ENCODE assay signal across 17 cellular contexts in the genomic region with DNA sequence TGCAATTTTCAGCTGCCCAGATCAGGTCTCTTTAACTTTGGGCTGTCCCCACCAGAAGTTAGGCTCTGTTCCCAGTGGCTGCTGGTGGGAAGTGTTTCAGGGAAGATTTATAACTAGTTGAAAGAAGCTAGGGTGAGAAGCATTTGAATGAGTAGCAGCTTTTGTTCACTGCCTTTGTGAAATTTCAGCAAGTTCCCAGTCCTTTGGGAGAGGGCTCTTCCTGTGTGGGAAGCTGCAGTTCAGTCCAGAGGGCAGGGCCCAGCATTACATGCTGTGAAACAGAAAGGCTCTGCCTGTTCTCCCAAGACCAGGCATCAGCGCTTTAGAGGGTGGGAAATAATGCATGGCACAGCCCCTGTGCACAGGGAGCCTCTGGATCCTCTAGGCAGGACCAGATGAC. TPM values are rescaled to one million over a fixed set of nuclear protein-coding genes. Genes with fewer than 3 reads are reported as not detected.
DNase-seq lines count a peak whose midpoint lies in the region; ATAC-seq and TF ChIP-seq lines count a peak whose summit lies in the region.
"Had no signal": no experiment of that assay in that cellular context is flagged by ENCODE, and none has a peak within 500 bp of the region (broad histone marks: within the 10 kb centered on the region; RNA-seq: fewer than 3 reads in every experiment).

No MANE protein-coding gene starts in this region.

- no peak for DNase-seq in stimulated activated naive CD8-positive, alpha-beta T cell treated with anti-CD3 and anti-CD28 coated beads, Interleukin-15, amount 100 ng/mL, for 72 hours
- DNase-seq in stimulated activated naive CD8-positive, alpha-beta T cell treated with anti-CD3 and anti-CD28 coated beads, Interleukin-15, Interleukin-2, amounts not matched to agents 100 U/mL and 50 U/mL, for 24 hours: no peak
- no peak for DNase-seq in nephron progenitor cell
- no peak for DNase-seq in activated CD4-positive, alpha-beta T cell treated with anti-CD3 and anti-CD28 coated beads, Interleukin-2, amount 50 U/mL, for 1 hour
- DNase-seq in NCI-H345 treated with DMSO at 0.1 percent for 48 hours (lab: John Stamatoyannopoulos, UW; ENCODE audit: unreplicated experiment): no peak
- no peak for DNase-seq in activated CD4-positive, alpha-beta memory T cell treated with anti-CD3 and anti-CD28 coated beads, Interleukin-2, amount 10 ng/mL, durations not matched to agents 7 days and 5 days
- DNase-seq in left ventricle myocardium superior: no peak
- DNase-seq: CD4-positive, alpha-beta T cell; KBM-7; NCI-H1105; NCI-H2081; NCI-H2171 treated with DMSO at 0.1 percent for 48 hours; NCI-H446 treated with DMSO at 0.1 percent for 48 hours; NK-92 treated with Interleukin-12 subunit alpha and Interleukin-12 subunit beta, amount 100 ng/mL, for 24 hours; Peyer's patch had no signal

- peak overlapping the region; percentile 51 to 57 for H3K27ac Mint-ChIP-seq in stimulated activated naive CD8-positive, alpha-beta T cell treated with anti-CD3 and anti-CD28 coated beads, Interleukin-15, amount 100 ng/mL, for 72 hours
- peak overlapping the region; percentile 30 for H3K27ac Mint-ChIP-seq in nephron progenitor cell
- H3K27ac Mint-ChIP-seq in activated CD4-positive, alpha-beta memory T cell treated with anti-CD3 and anti-CD28 coated beads, Interleukin-2, amount 10 ng/mL, durations not matched to agents 7 days and 5 days: no peak overlapping the region
- H3K27ac Mint-ChIP-seq: CD4-positive, alpha-beta T cell had no signal

- no peak for TF ChIP-seq CTCF in nephron progenitor cell (IDR thresholded peaks at IDR 0.05)

- POLR2A ChIA-PET in activated CD4-positive, alpha-beta memory T cell treated with anti-CD3 and anti-CD28 coated beads, Interleukin-2, amount 10 ng/mL, durations not matched to agents 7 days and 5 days (lab: Charles Lee): interaction anchor here (1.5 to 2.0 kb wide), 2 partner anchors 12 to 17 kb away, joined by 4 to 6 read pairs; no protein-coding TSS in a partner anchor

- no peak overlapping the region for H3K4me3 Mint-ChIP-seq in stimulated activated naive CD8-positive, alpha-beta T cell treated with anti-CD3 and anti-CD28 coated beads, Interleukin-15, amount 100 ng/mL, for 72 hours
- H3K4me3 Mint-ChIP-seq in nephron progenitor cell: no peak overlapping the region
- H3K4me3 Mint-ChIP-seq in activated CD4-positive, alpha-beta memory T cell treated with anti-CD3 and anti-CD28 coated beads, Interleukin-2, amount 10 ng/mL, durations not matched to agents 7 days and 5 days: no peak overlapping the region
- H3K4me3 Mint-ChIP-seq: CD4-positive, alpha-beta T cell had no signal

- CTCF ChIA-PET in activated CD4-positive, alpha-beta memory T cell treated with anti-CD3 and anti-CD28 coated beads, Interleukin-2, amount 10 ng/mL, durations not matched to agents 7 days and 5 days (lab: Charles Lee): no interaction called here

- intact Hi-C loops in left ventricle myocardium superior (cut with micrococcal nuclease): no loop called here

- no peaks in the 10 kb centered on the region for H3K4me1 Mint-ChIP-seq in stimulated activated naive CD8-positive, alpha-beta T cell treated with anti-CD3 and anti-CD28 coated beads, Interleukin-15, amount 100 ng/mL, for 72 hours
- no peaks in the 10 kb centered on the region for H3K4me1 Mint-ChIP-seq in nephron progenitor cell
- no peaks in the 10 kb centered on the region for H3K4me1 Mint-ChIP-seq in activated CD4-positive, alpha-beta memory T cell treated with anti-CD3 and anti-CD28 coated beads, Interleukin-2, amount 10 ng/mL, durations not matched to agents 7 days and 5 days

- no peaks in the 10 kb centered on the region for H3K9me3 Mint-ChIP-seq in stimulated activated naive CD8-positive, alpha-beta T cell treated with anti-CD3 and anti-CD28 coated beads, Interleukin-15, amount 100 ng/mL, for 72 hours
- no peaks in the 10 kb centered on the region for H3K9me3 Mint-ChIP-seq in nephron progenitor cell
- H3K9me3 Mint-ChIP-seq in activated CD4-positive, alpha-beta memory T cell treated with anti-CD3 and anti-CD28 coated beads, Interleukin-2, amount 10 ng/mL, durations not matched to agents 7 days and 5 days: no peaks in the 10 kb centered on the region
- H3K9me3 Mint-ChIP-seq: CD4-positive, alpha-beta T cell had no signal

- no peaks in the 10 kb centered on the region for H3K27me3 Mint-ChIP-seq in stimulated activated naive CD8-positive, alpha-beta T cell treated with anti-CD3 and anti-CD28 coated beads, Interleukin-15, amount 100 ng/mL, for 72 hours
- H3K27me3 Mint-ChIP-seq in nephron progenitor cell (ENCODE audit: low read depth, poor library complexity): peaks cover 4% of the 10 kb centered on the region
- H3K27me3 Mint-ChIP-seq in activated CD4-positive, alpha-beta memory T cell treated with anti-CD3 and anti-CD28 coated beads, Interleukin-2, amount 10 ng/mL, durations not matched to agents 7 days and 5 days: no peaks in the 10 kb centered on the region
- H3K27me3 Mint-ChIP-seq: CD4-positive, alpha-beta T cell had no signal

- peaks cover 77% of the 10 kb centered on the region for H3K36me3 Mint-ChIP-seq in nephron progenitor cell (ENCODE audit: low read depth)
- peaks cover 74% of the 10 kb centered on the region for H3K36me3 Mint-ChIP-seq in activated CD4-positive, alpha-beta memory T cell treated with anti-CD3 and anti-CD28 coated beads, Interleukin-2, amount 10 ng/mL, durations not matched to agents 7 days and 5 days (ENCODE audit: low read depth)

- ATAC-seq in stimulated activated naive CD8-positive, alpha-beta T cell treated with anti-CD3 and anti-CD28 coated beads, Interleukin-15, amount 100 ng/mL, for 72 hours: no peak
- no peak for ATAC-seq in stimulated activated naive CD8-positive, alpha-beta T cell treated with anti-CD3 and anti-CD28 coated beads, Interleukin-15, Interleukin-2, amounts not matched to agents 100 U/mL and 50 U/mL, for 24 hours
- ATAC-seq in esophagus mucosa (peak; percentile 21), left ventricle myocardium superior (no peak)
- ATAC-seq: A549 had no signal

RNA-seq across cellular contexts. Expression of gene PROCA1, which starts 17.8 kb away (rescaled TPM):
- total RNA-seq in esophagus mucosa: 0.64 TPM
- 1 to 10 TPM; 6.2 to 7.4 TPM for total RNA-seq in activated CD4-positive, alpha-beta memory T cell treated with anti-CD3 and anti-CD28 coated beads, Interleukin-2, amount 10 ng/mL, durations not matched to agents 7 days and 5 days
- 0.89 TPM for total RNA-seq in left ventricle myocardium superior

RNA-seq across cellular contexts. Expression of gene RAB34, which starts 23.8 kb away (rescaled TPM):
- total RNA-seq in esophagus mucosa (34.2 TPM), left ventricle myocardium superior (14.8 TPM)
- 1 to 10 TPM; 6.5 to 7.4 TPM for total RNA-seq in activated CD4-positive, alpha-beta memory T cell treated with anti-CD3 and anti-CD28 coated beads, Interleukin-2, amount 10 ng/mL, durations not matched to agents 7 days and 5 days

RNA-seq across cellular contexts. Expression of gene RPL23A, which starts 25.9 kb away (rescaled TPM):
- 1,336 TPM for total RNA-seq in esophagus mucosa
- 1,000 to 10,000 TPM; 1,962 to 2,028 TPM for total RNA-seq in activated CD4-positive, alpha-beta memory T cell treated with anti-CD3 and anti-CD28 coated beads, Interleukin-2, amount 10 ng/mL, durations not matched to agents 7 days and 5 days
- total RNA-seq in left ventricle myocardium superior: 918 TPM

RNA-seq across cellular contexts. Expression of gene SUPT6H, which starts 31.9 kb away (rescaled TPM):
- 31.8 TPM for total RNA-seq in esophagus mucosa
- total RNA-seq in activated CD4-positive, alpha-beta memory T cell treated with anti-CD3 and anti-CD28 coated beads, Interleukin-2, amount 10 ng/mL, durations not matched to agents 7 days and 5 days: 10 to 100 TPM; 60.7 to 65.8 TPM
- 46.0 TPM for total RNA-seq in left ventricle myocardium superior

RNA-seq across cellular contexts. Expression of gene SDF2, which starts 32.2 kb away (rescaled TPM):
- total RNA-seq in esophagus mucosa (29.0 TPM), left ventricle myocardium superior (30.7 TPM)
- total RNA-seq in activated CD4-positive, alpha-beta memory T cell treated with anti-CD3 and anti-CD28 coated beads, Interleukin-2, amount 10 ng/mL, durations not matched to agents 7 days and 5 days: 10 to 100 TPM; 49.0 to 52.9 TPM
